In the genomic region with DNA sequence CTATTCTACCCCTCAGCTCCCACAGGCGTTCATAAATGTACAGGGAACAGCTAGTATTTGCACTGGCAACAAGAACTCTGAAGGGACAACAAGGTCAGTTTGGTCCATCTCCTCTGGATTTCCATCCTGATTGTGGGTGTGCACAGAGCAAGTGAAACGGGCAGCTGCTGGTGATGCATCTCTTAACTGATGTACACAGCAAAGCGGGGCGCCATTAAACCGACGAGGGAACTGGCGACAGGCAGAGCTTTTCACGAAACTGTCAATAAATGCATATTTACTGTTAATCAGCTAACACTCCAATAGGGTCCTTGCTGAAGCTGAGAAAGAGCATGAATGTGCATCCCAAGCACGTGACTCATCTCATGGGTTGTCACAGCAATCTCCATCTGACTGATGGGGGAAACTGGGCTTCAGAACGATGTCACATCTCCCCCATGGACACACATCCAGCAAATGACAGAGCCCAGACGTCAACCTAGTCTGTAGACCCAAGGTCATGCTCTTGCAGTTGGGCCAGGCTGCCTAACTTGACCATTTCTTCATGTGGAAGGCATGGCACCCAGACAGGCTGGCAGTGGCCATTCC, we compare ENCODE assay signal across 19 cellular contexts. TPM values are rescaled to one million over a fixed set of nuclear protein-coding genes. Genes with fewer than 3 reads are reported as not detected.
A peak's percentile ranks its signal among the peaks of the same experiment; 100 is the strongest.
DNase-seq lines count a peak whose midpoint lies in the region; ATAC-seq, FAIRE-seq and TF ChIP-seq lines count a peak whose summit lies in the region.
"Had no signal": no experiment of that assay in that cellular context is flagged by ENCODE, and none has a peak within 500 bp of the region (broad histone marks: within the 10 kb centered on the region; RNA-seq: fewer than 3 reads in every experiment).

No MANE protein-coding gene starts in this region.

- H4K20me1 ChIP-seq in K562 (replicated peaks; ENCODE audit: control insufficient read depth, insufficient read depth, low read length) = no peaks in the 10 kb centered on the region

- no peak for DNase-seq in CD8-positive, alpha-beta memory T cell
- DNase-seq in K562 (ENCODE audit: extremely low read depth in 1 of 4, low spot score in 3 of 4) (peak in 1 of 4 experiments; percentile 21), ascending aorta (ENCODE audit: low spot score in 2 of 2) (no peak), esophagus muscularis mucosa (ENCODE audit: extremely low spot score) (no peak), NCI-H1694 treated with DMSO at 0.1 percent for 48 hours (lab: John Stamatoyannopoulos, UW) (no peak)
- DNase-seq: activated gamma-delta T cell; brain microvascular endothelial cell; effector CD8-positive, alpha-beta T cell; H9; naive thymus-derived CD4-positive, alpha-beta T cell; NCI-H2081 treated with DMSO at 0.1 percent for 48 hours; NCI-H748 treated with DMSO at 0.1 percent for 48 hours; stimulated activated CD4-positive, alpha-beta T cell treated with anti-CD3 and anti-CD28 coated beads, Interleukin-4, amount 100 ng/mL, for 1 hour had no signal

- peaks cover 7% of the 10 kb centered on the region; the same call in 2 of the 3 replicates for H3K79me2 ChIP-seq in K562 (ENCODE audit: control insufficient read depth, insufficient read depth, low read length)

- H3K27ac ChIP-seq in CD8-positive, alpha-beta memory T cell (ENCODE audit: low read depth, low read length) = peak overlapping the region; percentile 48
- H3K27ac ChIP-seq in K562 (ENCODE audit: extremely low read depth, low read depth, low read length) (no peak overlapping the region), skeletal muscle tissue (ENCODE audit: low read depth, low read length) (peak overlapping the region; percentile 64), ascending aorta (no peak overlapping the region), esophagus muscularis mucosa (replicated peaks in 1 of 4) (no peak overlapping the region)
- H3K27ac ChIP-seq: brain microvascular endothelial cell, vagina had no signal

- no peak overlapping the region for H3K4me3 ChIP-seq in CD8-positive, alpha-beta memory T cell (ENCODE audit: low read length)
- H3K4me3 ChIP-seq in K562 (no peak overlapping the region), skeletal muscle tissue (ENCODE audit: low read length in 3 of 3) (no peak overlapping the region), ascending aorta (no peak overlapping the region), esophagus muscularis mucosa (no peak overlapping the region)
- H3K4me3 ChIP-seq: BLaER1 treated with 17β-estradiol and CSF1 and Interleukin-3, amounts not matched to agents 10 nM and 100 nM; lung; vagina had no signal

- no peaks in the 10 kb centered on the region for H3K27me3 Mint-ChIP-seq in CD8-positive, alpha-beta memory T cell
- no peaks in the 10 kb centered on the region for H3K27me3 Mint-ChIP-seq in IgD-negative memory B cell
- H3K27me3 Mint-ChIP-seq: naive thymus-derived CD4-positive, alpha-beta T cell had no signal

- H3K36me3 Mint-ChIP-seq in CD8-positive, alpha-beta memory T cell = peaks cover 8 to 58% (median 23%) of the 10 kb centered on the region in 3 donors
- peaks cover 2% of the 10 kb centered on the region for H3K36me3 Mint-ChIP-seq in IgD-negative memory B cell

- H3K9ac ChIP-seq in K562 (ENCODE audit: insufficient read depth in 1 of 2, low read depth in 2 of 2, low read length in 2 of 2) (no peak overlapping the region), skeletal muscle tissue (ENCODE audit: low read depth in 1 of 3, low read length in 3 of 3) (no peak overlapping the region)
- H3K9ac ChIP-seq: BLaER1 treated with 17β-estradiol and CSF1 and Interleukin-3, amounts not matched to agents 10 nM and 100 nM had no signal

- BruUV-seq in K562 (replicated peaks; lab: Mats Ljungman, UMichigan) = no TSS peak

- POLR2A ChIA-PET in CD8-positive, alpha-beta memory T cell (lab: Charles Lee) = interaction anchor here (1.0 to 2.9 kb wide), 7 partner anchors 10 to 51 kb away, joined by 3 to 22 read pairs (median 6); no protein-coding TSS in a partner anchor
- POLR2A ChIA-PET in K562 (lab: Yijun Ruan, JAX) = interaction anchor here (0.7 to 3.2 kb wide), 3 partner anchors 15 to 29 kb away, joined by 3 to 14 read pairs (median 5); no protein-coding TSS in a partner anchor

- 76% methylated on average over 10 of the region's 11 CpGs for WGBS in K562 (ENCODE audit: insufficient coverage, low coverage, missing lambda C conversion rate)
- WGBS in esophagus muscularis mucosa = 89% methylated on average over 10 of the region's 11 CpGs

- no peaks in the 10 kb centered on the region for H3K27me3 ChIP-seq in CD8-positive, alpha-beta memory T cell (ENCODE audit: insufficient read depth, low read length, poor library complexity, severe bottlenecking)
- no peaks in the 10 kb centered on the region for H3K27me3 ChIP-seq in K562 (ENCODE audit: control insufficient read depth in 2 of 2, insufficient read depth in 2 of 2, low read length in 2 of 2)
- no peaks in the 10 kb centered on the region for H3K27me3 ChIP-seq in skeletal muscle tissue (ENCODE audit: control insufficient read depth in 3 of 3, insufficient read depth in 3 of 3, low read length in 3 of 3)
- H3K27me3 ChIP-seq in ascending aorta = no peaks in the 10 kb centered on the region
- no peaks in the 10 kb centered on the region for H3K27me3 ChIP-seq in esophagus muscularis mucosa
- H3K27me3 ChIP-seq: BLaER1 treated with 17β-estradiol and CSF1 and Interleukin-3, amounts not matched to agents 10 nM and 100 nM; brain microvascular endothelial cell; vagina had no signal

- H3K9me3 ChIP-seq in CD8-positive, alpha-beta memory T cell (ENCODE audit: low read length) = no peaks in the 10 kb centered on the region
- H3K9me3 ChIP-seq in K562 (replicated peaks; ENCODE audit: control insufficient read depth, insufficient read depth, low read depth, low read length) = no peaks in the 10 kb centered on the region
- H3K9me3 ChIP-seq in skeletal muscle tissue (ENCODE audit: control insufficient read depth in 3 of 3, low read length in 3 of 3) = no peaks in the 10 kb centered on the region
- no peaks in the 10 kb centered on the region for H3K9me3 ChIP-seq in ascending aorta
- no peaks in the 10 kb centered on the region for H3K9me3 ChIP-seq in esophagus muscularis mucosa
- H3K9me3 ChIP-seq: BLaER1 treated with 17β-estradiol and CSF1 and Interleukin-3, amounts not matched to agents 10 nM and 100 nM; vagina had no signal

- H3K9me3 Mint-ChIP-seq in CD8-positive, alpha-beta memory T cell = no peaks in the 10 kb centered on the region
- no peaks in the 10 kb centered on the region for H3K9me3 Mint-ChIP-seq in IgD-negative memory B cell
- H3K9me3 Mint-ChIP-seq: H9; naive thymus-derived CD4-positive, alpha-beta T cell had no signal

- peaks cover under 1% of the 10 kb centered on the region for H3K36me3 ChIP-seq in CD8-positive, alpha-beta memory T cell (ENCODE audit: insufficient read depth, low read length)
- peaks cover 37% of the 10 kb centered on the region for H3K36me3 ChIP-seq in K562 (ENCODE audit: control insufficient read depth, insufficient read depth, low read length)
- H3K36me3 ChIP-seq in skeletal muscle tissue (ENCODE audit: control insufficient read depth in 3 of 3, insufficient read depth in 3 of 3, low read length in 3 of 3) = peaks cover 4 to 7% (median 7%) of the 10 kb centered on the region in 3 donors
- peaks cover 3 to 14% of the 10 kb centered on the region in 2 donors for H3K36me3 ChIP-seq in ascending aorta
- peaks cover 0 to 23% (median 12%) of the 10 kb centered on the region in 4 donors for H3K36me3 ChIP-seq in esophagus muscularis mucosa
- H3K36me3 ChIP-seq: vagina had no signal

- no peak overlapping the region for H3K4me2 ChIP-seq in K562 (ENCODE audit: insufficient read depth, low read length)
- H3K4me2 ChIP-seq: BLaER1 treated with 17β-estradiol and CSF1 and Interleukin-3, amounts not matched to agents 10 nM and 100 nM had no signal

- peaks cover 75 to 95% (median 93%) of the 10 kb centered on the region in 3 donors for H3K4me1 Mint-ChIP-seq in CD8-positive, alpha-beta memory T cell
- peaks cover 22 to 52% (median 42%) of the 10 kb centered on the region in 3 donors for H3K4me1 Mint-ChIP-seq in IgD-negative memory B cell

- TF ChIP-seq CTCF in K562 (IDR thresholded peaks at IDR 0.05 in 2 of 3, conservative IDR thresholded peaks at IDR 0.05 in 1 of 3; ENCODE audit: insufficient read depth in 2 of 3, low read depth in 1 of 3, low read length in 3 of 3) = no peak
- TF ChIP-seq CTCF in ascending aorta (IDR thresholded peaks at IDR 0.05) = no peak
- TF ChIP-seq CTCF in esophagus muscularis mucosa (IDR thresholded peaks at IDR 0.05) = no peak

- peaks cover 79% of the 10 kb centered on the region for H3K4me1 ChIP-seq in CD8-positive, alpha-beta memory T cell (ENCODE audit: insufficient read depth, low read length)
- H3K4me1 ChIP-seq in K562 (replicated peaks in 1 of 2; ENCODE audit: control insufficient read depth in 2 of 2, insufficient read depth in 2 of 2, low read length in 2 of 2) = peaks cover 53 to 55% of the 10 kb centered on the region in 2 experiments
- peaks cover 64 to 80% (median 80%) of the 10 kb centered on the region in 3 donors for H3K4me1 ChIP-seq in skeletal muscle tissue (ENCODE audit: control insufficient read depth in 3 of 3, insufficient read depth in 3 of 3, low read length in 3 of 3)
- peaks cover 0 to 9% of the 10 kb centered on the region in 2 donors for H3K4me1 ChIP-seq in ascending aorta
- H3K4me1 ChIP-seq in esophagus muscularis mucosa = peaks cover 44 to 87% (median 57%) of the 10 kb centered on the region in 4 donors

- in situ Hi-C loops in K562 (cut with MboI) = no loop called here

- CTCF ChIA-PET in CD8-positive, alpha-beta memory T cell (lab: Charles Lee) = interaction anchor here (1.1 to 8.0 kb wide), 11 partner anchors 10 to 58 kb away, joined by 3 to 58 read pairs (median 8); no protein-coding TSS in a partner anchor
- CTCF ChIA-PET in K562 (lab: Yijun Ruan, JAX; ENCODE audit: low intra/inter-chr PET ratio) = interaction anchor here (0.6 kb wide), 1 partner anchor 391 kb away, joined by 3 read pairs; no protein-coding TSS in a partner anchor

- TF ChIP-seq EP300 in K562 (IDR thresholded peaks at IDR 0.05; ENCODE audit: low read length) (no peak), esophagus muscularis mucosa (IDR thresholded peaks at IDR 0.05) (no peak)

- ATAC-seq in K562 = no peak
- ATAC-seq: naive thymus-derived CD4-positive, alpha-beta T cell; Panc1 had no signal

- peaks cover 2% of the 10 kb centered on the region for H3K9me1 ChIP-seq in K562 (ENCODE audit: control insufficient read depth, insufficient read depth, low read length)

- intact Hi-C loops in K562 (cut with micrococcal nuclease) (no loop called here), ascending aorta (cut with DNase I) (no loop called here), esophagus muscularis mucosa (cut with DNase I) (no loop called here)

- peak overlapping the region in 4 of 7 donors; percentile 15 to 78 (median 27) for H3K4me3 Mint-ChIP-seq in CD8-positive, alpha-beta memory T cell
- H3K4me3 Mint-ChIP-seq in IgD-negative memory B cell = peak overlapping the region in 1 of 4 donors; percentile 47
- H3K4me3 Mint-ChIP-seq: H9 had no signal

- no peak for FAIRE-seq in K562 (lab: Jason Lieb, UNC)

- H3K27ac Mint-ChIP-seq in CD8-positive, alpha-beta memory T cell = peak overlapping the region in 7 of 8 donors; percentile 80 to 98 (median 94)
- H3K27ac Mint-ChIP-seq in IgD-negative memory B cell = peak overlapping the region in 2 of 3 donors; percentile 31 to 45
- H3K27ac Mint-ChIP-seq: H9 had no signal

- no peak overlapping the region for H2AFZ ChIP-seq in K562 (ENCODE audit: low read depth, low read length)

- TF ChIP-seq RAD21 in K562 (CRISPR knock-in tag; conservative IDR thresholded peaks at IDR 0.05 in 1 of 2, IDR thresholded peaks at IDR 0.05 in 1 of 2) = no peak

- TF ChIP-seq POLR2A in K562 (conservative IDR thresholded peaks at IDR 0.05) (no peak), esophagus muscularis mucosa (IDR thresholded peaks at IDR 0.05; ENCODE audit: low read depth) (no peak)

RNA-seq across cellular contexts. Expression of a gene that starts 54.2 kb away (rescaled TPM):
- 10 to 100 TPM; 28.8 to 29.2 TPM for total RNA-seq in CD8-positive, alpha-beta memory T cell
- polyA plus RNA-seq in CD8-positive, alpha-beta memory T cell = 41.6 TPM
- 48.9 TPM for polyA plus RNA-seq in IgD-negative memory B cell
- 11.6 and 20.0 TPM in 2 replicates for total RNA-seq in K562 (2011; cell fraction: chromatin; rRNA removed; ENCODE audit: low replicate concordance)
- 13.0 and 13.7 TPM in 2 replicates for total RNA-seq in K562 (2011; cell fraction: nucleolus; rRNA removed)
- total RNA-seq in K562 (2011; cell fraction: nucleoplasm; rRNA removed) = 8.9 and 12.2 TPM in 2 replicates
- total RNA-seq in K562 (2014; rRNA removed) = 11.9 and 17.2 TPM in 2 replicates
- 4.2 and 5.0 TPM in 2 replicates for total RNA-seq in K562 (2014; rRNA removed; fragmentation: Illumina TruSeq; extraction: Trizol)
- 10.6 and 10.8 TPM in 2 replicates for total RNA-seq in K562 (2015; rRNA removed; fragmentation: Illumina TruSeq; extraction: Trizol)
- total RNA-seq in K562 (2021) = 16.5 and 17.0 TPM in 2 replicates
- polyA plus RNA-seq in K562 (2011; rRNA removed) = 3.9 and 4.5 TPM in 2 replicates
- 5.1 and 9.0 TPM in 2 replicates for polyA plus RNA-seq in K562 (2011; cell fraction: cytosol; rRNA removed)
- 5.9 and 8.3 TPM in 2 replicates for polyA plus RNA-seq in K562 (2011; cell fraction: nucleus; rRNA removed)
- 7.8 and 8.4 TPM in 2 replicates for polyA plus RNA-seq in K562 (2012)
- polyA plus RNA-seq in K562 (2014; fragmentation: Illumina TruSeq; extraction: Trizol) = 5.0 and 7.5 TPM in 2 replicates
- polyA plus RNA-seq in K562 (2014; fragmentation: Nextera tagmentation; extraction: Ambion mirVana) = under 1 TPM; 0.03 to 0.08 TPM
- 6.5 and 6.6 TPM in 2 replicates for polyA plus RNA-seq in K562 (2014; rRNA removed)
- 6.9 and 7.9 TPM in 2 replicates for polyA minus RNA-seq in K562 (2011; rRNA and poly(A)+ RNA removed)
- 10.2 and 11.9 TPM in 2 replicates for polyA minus RNA-seq in K562 (2011; cell fraction: cytosol; rRNA and poly(A)+ RNA removed)
- 5.5 and 9.6 TPM in 2 replicates for polyA minus RNA-seq in K562 (2011; cell fraction: nucleus; rRNA and poly(A)+ RNA removed)
- total RNA-seq in skeletal muscle tissue = 32.4 TPM
- total RNA-seq in ascending aorta = 52.5 TPM
- 10 to 100 TPM; 25.2 to 43.3 (median 34.7) TPM for total RNA-seq in esophagus muscularis mucosa

Comparison
In these comparisons a context has a peak if more than half of its experiments do, and no peak if none do; other contexts are left out.
1. H3K27ac ChIP-seq: peak in CD8-positive, alpha-beta memory T cell (single experiment) and skeletal muscle tissue (single experiment); none in K562 (single experiment), ascending aorta (0 of 2) and esophagus muscularis mucosa (0 of 4).